In genomic region chr11:67345949-67346819, GRCh38 we compare ENCODE assay signal across 9 cellular contexts. TPM values are rescaled to one million over a fixed set of nuclear protein-coding genes. Genes with fewer than 3 reads are reported as not detected.
A peak's percentile ranks its signal among the peaks of the same experiment; 100 is the strongest.
DNase-seq lines count a peak whose midpoint lies in the region; ATAC-seq and TF ChIP-seq lines count a peak whose summit lies in the region.
"Had no signal": no experiment of that assay in that cellular context is flagged by ENCODE, and none has a peak within 500 bp of the region (broad histone marks: within the 10 kb centered on the region; RNA-seq: fewer than 3 reads in every experiment).

No MANE protein-coding gene starts in this region.

- peak overlapping the region; percentile 85 for H3K27ac ChIP-seq in RWPE1
- H3K27ac ChIP-seq in esophagus (ENCODE audit: low read depth in 2 of 2, low read length in 1 of 2): peak overlapping the region; percentile 85 to 94
- H3K27ac ChIP-seq in psoas muscle: no peak overlapping the region
- H3K27ac ChIP-seq: SJCRH30 had no signal

- DNase-seq in BJ (ENCODE audit: low read depth) (no peak), RWPE1 (ENCODE audit: low spot score) (peak; percentile 81), psoas muscle (no peak), T1000 (lab: John Stamatoyannopoulos, UW) (no peak)

- no peaks in the 10 kb centered on the region for H3K9me3 ChIP-seq in esophagus (ENCODE audit: control insufficient read depth in 2 of 2, insufficient read depth in 1 of 2, low read depth in 1 of 2, low read length in 1 of 2)
- no peaks in the 10 kb centered on the region for H3K9me3 ChIP-seq in psoas muscle
- H3K9me3 ChIP-seq: SJCRH30 had no signal

- peaks cover 0 to 3% of the 10 kb centered on the region in 2 donors for H3K4me1 ChIP-seq in esophagus (ENCODE audit: control insufficient read depth in 2 of 2, insufficient read depth in 2 of 2, low read length in 1 of 2)
- peaks cover 9% of the 10 kb centered on the region for H3K4me1 ChIP-seq in psoas muscle
- H3K4me1 ChIP-seq: SJCRH30 had no signal

- H3K36me3 ChIP-seq in BJ (ENCODE audit: control insufficient read depth, insufficient read depth, low read length): no peaks in the 10 kb centered on the region
- no peaks in the 10 kb centered on the region for H3K36me3 ChIP-seq in esophagus (ENCODE audit: control insufficient read depth in 2 of 2, insufficient read depth in 2 of 2, low read length in 1 of 2)
- no peaks in the 10 kb centered on the region for H3K36me3 ChIP-seq in psoas muscle (ENCODE audit: insufficient read depth in 1 of 2, low read depth in 1 of 2)
- H3K36me3 ChIP-seq: SJCRH30 had no signal

- ATAC-seq in psoas muscle (no peak), HG02981 (IDR thresholded peaks at IDR 0.05; ENCODE audit: unreplicated experiment) (no peak), GM19351 (IDR thresholded peaks at IDR 0.05; ENCODE audit: unreplicated experiment) (no peak)

- CTCF ChIA-PET in BJ (lab: Yijun Ruan, JAX): interaction anchor here (0.7 to 4.8 kb wide), 28 partner anchors 8 to 263 kb away, joined by 3 to 152 read pairs (median 5); partner anchors contain the start of genes CDK2AP2, CLCF1, PITPNM1 and PPP1CA
- CTCF ChIA-PET in RWPE1 (lab: Yijun Ruan, JAX): interaction anchor here (0.6 to 2.7 kb wide), 12 partner anchors 20 to 287 kb away, joined by 3 to 22 read pairs (median 3); no protein-coding TSS in a partner anchor

- no peak overlapping the region for H3K4me3 ChIP-seq in BJ (ENCODE audit: low read depth, low read length)
- H3K4me3 ChIP-seq in esophagus (ENCODE audit: low read depth in 1 of 2, low read length in 2 of 2): no peak overlapping the region
- H3K4me3 ChIP-seq in psoas muscle: no peak overlapping the region
- H3K4me3 ChIP-seq: SJCRH30 had no signal

- intact Hi-C loops in psoas muscle (cut with DNase I): no loop called here

- POLR2A ChIA-PET in BJ (lab: Charles Lee): interaction anchor here (0.7 to 1.0 kb wide), 2 partner anchors 46 to 438 kb away, joined by 3 to 6 read pairs; partner anchors contain the start of gene RAD9A
- POLR2A ChIA-PET in RWPE1 (lab: Yijun Ruan, JAX; ENCODE audit: low non-redundant PET): no interaction called here

- 36% methylated on average over 7 of the region's 7 CpGs for WGBS in esophagus, 2 donors
- WGBS in psoas muscle, 3 donors: 70 to 76% (median 71%) methylated on average over 7 of the region's 7 CpGs

- no peaks in the 10 kb centered on the region for H3K27me3 ChIP-seq in BJ (ENCODE audit: control insufficient read depth, insufficient read depth, low read length)
- H3K27me3 ChIP-seq in esophagus (ENCODE audit: control insufficient read depth in 1 of 2, insufficient read depth in 2 of 2, low read length in 2 of 2): no peaks in the 10 kb centered on the region
- no peaks in the 10 kb centered on the region for H3K27me3 ChIP-seq in psoas muscle (ENCODE audit: insufficient read depth in 3 of 3, low read length in 2 of 3)
- H3K27me3 ChIP-seq: SJCRH30 had no signal

- TF ChIP-seq CTCF in BJ (IDR thresholded peaks at IDR 0.05; ENCODE audit: insufficient read depth, low read depth, low read length) (peak; percentile 81), GM12874 (IDR thresholded peaks at IDR 0.05; ENCODE audit: insufficient read depth, low read depth, low read length) (peak; percentile 88), RWPE1 (conservative IDR thresholded peaks at IDR 0.05; ENCODE audit: low read depth) (peak; percentile 87), psoas muscle (IDR thresholded peaks at IDR 0.05) (peak; percentile 37)

RNA-seq across cellular contexts. Expression of gene POLD4, which starts 7.2 kb away (rescaled TPM):
- polyA plus RNA-seq in BJ (2011; rRNA removed) (95.6 and 119 TPM in 2 replicates), esophagus (100 to 1,000 TPM; 112 to 114 TPM), psoas muscle (10 to 100 TPM; 72.6 to 74.9 (median 73.3) TPM)
- 14.4 and 21.1 TPM in 2 replicates for polyA minus RNA-seq in BJ (2011; rRNA and poly(A)+ RNA removed)
- 10 to 100 TPM; 31.8 to 89.8 (median 56.1) TPM for total RNA-seq in psoas muscle

RNA-seq across cellular contexts. Expression of gene CLCF1, which starts 27.2 kb away (rescaled TPM):
- polyA plus RNA-seq in BJ (2011; rRNA removed) (13.9 and 21.3 TPM in 2 replicates), esophagus (1 to 10 TPM; 1.4 to 2.2 TPM), psoas muscle (1 to 10 TPM in 1 of 3 donors, under 1 TPM in 2; 0.47 to 6.5 (median 0.62) TPM)
- polyA minus RNA-seq in BJ (2011; rRNA and poly(A)+ RNA removed): 9.8 and 11.6 TPM in 2 replicates
- total RNA-seq in psoas muscle: 1 to 10 TPM in 1 of 4 donors, under 1 TPM in 3; 0.44 to 1.5 (median 0.82) TPM

RNA-seq across cellular contexts. Expression of gene SSH3, which starts 42.9 kb away (rescaled TPM):
- polyA plus RNA-seq in BJ (2011; rRNA removed) (19.1 and 22.1 TPM in 2 replicates), esophagus (10 to 100 TPM; 38.6 to 55.6 TPM), psoas muscle (1 to 10 TPM; 3.0 to 5.0 (median 4.2) TPM)
- 10.9 and 14.6 TPM in 2 replicates for polyA minus RNA-seq in BJ (2011; rRNA and poly(A)+ RNA removed)
- 10 to 100 TPM in 1 of 4 donors, 1 to 10 TPM in 3; 3.7 to 10.1 (median 6.9) TPM for total RNA-seq in psoas muscle

RNA-seq across cellular contexts. Expression of gene RAD9A, which starts 45.6 kb away (rescaled TPM):
- 5.9 and 10.7 TPM in 2 replicates for polyA plus RNA-seq in BJ (2011; rRNA removed)
- polyA minus RNA-seq in BJ (2011; rRNA and poly(A)+ RNA removed): 1.9 and 2.5 TPM in 2 replicates
- polyA plus RNA-seq in esophagus: 10 to 100 TPM; 17.5 to 26.2 TPM
- total RNA-seq in psoas muscle: 1 to 10 TPM; 1.8 to 6.7 (median 5.8) TPM
- polyA plus RNA-seq in psoas muscle: 10 to 100 TPM in 2 of 3 donors, 1 to 10 TPM in 1; 7.1 to 12.3 (median 10.1) TPM

RNA-seq across cellular contexts. Expression of gene PPP1CA, which starts 55.5 kb away (rescaled TPM):
- polyA plus RNA-seq in BJ (2011; rRNA removed) (146 and 233 TPM in 2 replicates), esophagus (100 to 1,000 TPM; 105 to 149 TPM), psoas muscle (100 to 1,000 TPM; 108 to 191 (median 147) TPM)
- polyA minus RNA-seq in BJ (2011; rRNA and poly(A)+ RNA removed): 104 and 141 TPM in 2 replicates
- 100 to 1,000 TPM in 1 of 4 donors, 10 to 100 TPM in 3; 72.6 to 113 (median 86.6) TPM for total RNA-seq in psoas muscle

Comparison
In these comparisons a context has a peak if more than half of its experiments do, and no peak if none do; other contexts are left out.
1. CTCF ChIP-seq: peak in every context shown above with its lines; median percentile 88 in GM12874; 87 in RWPE1; 81 in BJ; 37 in psoas muscle.